ENCODE assay signal across 33 cellular contexts in genomic region chr10:117750616-117751015, GRCh38.
"Had no signal": no experiment of that assay in that cellular context is flagged by ENCODE, and none has a peak within 500 bp of the region (broad histone marks: within the 10 kb centered on the region; RNA-seq: fewer than 3 reads in every experiment).

No MANE protein-coding gene starts in this region.

- H3K36me3 ChIP-seq: ascending aorta, cardiac muscle cell, WERI-Rb-1 had no signal

- H3K4me1 ChIP-seq: ascending aorta had no signal

- FAIRE-seq: bronchial epithelial cell, TTC549 had no signal

- H3K9me3 ChIP-seq: ascending aorta had no signal

- H3K27me3 ChIP-seq: ascending aorta had no signal

- H3K4me3 ChIP-seq: ascending aorta, cardiac muscle cell had no signal

- H3K27ac ChIP-seq: ascending aorta, cardiac muscle cell, WERI-Rb-1 had no signal

- ATAC-seq: activated CD4-positive, alpha-beta T cell treated with anti-CD3 and anti-CD28 coated beads for 36 hours; activated CD4-positive, CD25-positive, alpha-beta regulatory T cell treated with anti-CD3 and anti-CD28 coated beads, Interleukin-2, amount 50 U/mL, for 24 hours; activated CD8-positive, alpha-beta memory T cell treated with anti-CD3 and anti-CD28 coated beads, Interleukin-2, amount 10 ng/mL, durations not matched to agents 7 days and 5 days; activated CD8-positive, alpha-beta T cell treated with anti-CD3 and anti-CD28 coated beads, Interleukin-2, amount 10 ng/mL, durations not matched to agents 7 days and 5 days; activated naive CD8-positive, alpha-beta T cell treated with anti-CD3 and anti-CD28 coated beads, Interleukin-2, amount 50 U/mL, for 24 hours; WTC11 had no signal

- DNase-seq: activated CD4-positive, alpha-beta memory T cell treated with anti-CD3 and anti-CD28 coated beads, Interleukin-2, amount 10 ng/mL, durations not matched to agents 7 days and 5 days; activated CD4-positive, alpha-beta T cell treated with anti-CD3 and anti-CD28 coated beads for 1 hour; activated CD4-positive, alpha-beta T cell treated with anti-CD3 and anti-CD28 coated beads for 36 hours; activated CD4-positive, alpha-beta T cell treated with anti-CD3 and anti-CD28 coated beads for 48 hours; activated CD4-positive, alpha-beta T cell treated with anti-CD3 and anti-CD28 coated beads, Interleukin-2, amount 10 ng/mL, durations not matched to agents 7 days and 5 days; activated CD4-positive, alpha-beta T cell treated with anti-CD3 and anti-CD28 coated beads, Interleukin-2, amount 50 U/mL, for 48 hours; activated CD4-positive, CD25-positive, alpha-beta regulatory T cell; activated CD8-positive, alpha-beta memory T cell treated with anti-CD3 and anti-CD28 coated beads for 24 hours; activated CD8-positive, alpha-beta memory T cell treated with anti-CD3 and anti-CD28 coated beads, Interleukin-2, amount 10 ng/mL, durations not matched to agents 7 days and 5 days; activated CD8-positive, alpha-beta memory T cell treated with anti-CD3 and anti-CD28 coated beads, Interleukin-2, amount 50 U/mL, for 48 hours; activated CD8-positive, alpha-beta T cell treated with anti-CD3 and anti-CD28 coated beads, Interleukin-2, amount 10 ng/mL, durations not matched to agents 7 days and 5 days; activated effector memory CD4-positive, alpha-beta T cell treated with Interleukin-2 at 50 U/mL for 16 hours; activated gamma-delta T cell; activated naive CD4-positive, alpha-beta T cell treated with anti-CD3 and anti-CD28 coated beads, Interleukin-2, amount 10 ng/mL, durations not matched to agents 7 days and 5 days; activated naive CD4-positive, alpha-beta T cell treated with Interleukin-2 at 50 U/mL for 16 hours; activated naive CD8-positive, alpha-beta T cell treated with anti-CD3 and anti-CD28 coated beads, Interleukin-2, amount 10 ng/mL, durations not matched to agents 7 days and 5 days; activated naive CD8-positive, alpha-beta T cell treated with anti-CD3 and anti-CD28 coated beads, Interleukin-2, amount 50 U/mL, for 24 hours; activated T-cell treated with anti-CD3 and anti-CD28 coated beads, Interleukin-2, amount 50 U/mL, for 24 hours; activated T-cell treated with anti-CD3 and anti-CD28 coated beads, Interleukin-2, amount 50 U/mL, for 48 hours; amygdala; anterior cingulate cortex; caudate nucleus; cerebellar nuclear complex; T-helper 1 cell; T-helper 2 cell; T-helper 9 cell; WERI-Rb-1 had no signal
